Comparison of ENCODE assay signal across 33 cellular contexts in genomic region chr1:18001725-18002124, GRCh38.
"Had no signal": no experiment of that assay in that cellular context is flagged by ENCODE, and none has a peak within 500 bp of the region (broad histone marks: within the 10 kb centered on the region; RNA-seq: fewer than 3 reads in every experiment).

No MANE protein-coding gene starts in this region.

- H3K27ac ChIP-seq: brain microvascular endothelial cell, Peyer's patch, VCaP had no signal

- H3K36me3 ChIP-seq: brain microvascular endothelial cell, Peyer's patch had no signal

- H3K4me3 ChIP-seq: Peyer's patch had no signal

- ATAC-seq: activated CD8-positive, alpha-beta T cell treated with anti-CD3 and anti-CD28 coated beads for 36 hours; activated T-cell treated with anti-CD3 and anti-CD28 coated beads, Interleukin-2, amount 50 U/mL, for 72 hours; activated T-helper 17 cell treated with anti-CD3 and anti-CD28 coated beads, Interleukin-2, amount 50 U/mL, for 72 hours; PC-3; SK-N-SH treated with all-trans-retinoic acid at 6 μM for 48 hours; T-cell had no signal

- DNase-seq: activated B cell treated with CpG ODN at 0.5 μM for 24 hours; activated CD4-positive, alpha-beta T cell treated with anti-CD3 and anti-CD28 coated beads for 48 hours; activated CD4-positive, CD25-positive, alpha-beta regulatory T cell treated with anti-CD3 and anti-CD28 coated beads, Interleukin-2, amount 50 U/mL, for 72 hours; activated CD8-positive, alpha-beta T cell treated with anti-CD3 and anti-CD28 coated beads for 36 hours; activated effector memory CD4-positive, alpha-beta T cell treated with anti-CD3 and anti-CD28 coated beads, Interleukin-2, amount 50 U/mL, for 16 hours; activated naive CD4-positive, alpha-beta T cell; activated naive CD4-positive, alpha-beta T cell treated with anti-CD3 and anti-CD28 coated beads, Interleukin-2, amount 50 U/mL, for 16 hours; activated naive CD8-positive, alpha-beta T cell treated with anti-CD3 and anti-CD28 coated beads for 36 hours; activated T-cell treated with anti-CD3 and anti-CD28 coated beads, Interleukin-2, amount 50 U/mL, for 1 hour; activated T-cell treated with anti-CD3 and anti-CD28 coated beads, Interleukin-2, amount 50 U/mL, for 72 hours; amniotic stem cell; aorta; brain microvascular endothelial cell; Karpas-422; KBM-7; NCI-H1092 treated with DMSO at 0.1 percent for 48 hours; NCI-H1417; NCI-H146; NCI-H1930; NCI-H2081 treated with DMSO at 0.1 percent for 48 hours; NCI-H226; NCI-H524 treated with DMSO at 0.1 percent for 48 hours; NK-92 treated with Interleukin-12 subunit alpha and Interleukin-12 subunit beta, amount 100 ng/mL, for 24 hours; PC-3; Peyer's patch; RPMI8226; SIG-M5; T-cell; T-helper 2 cell; T-helper 9 cell had no signal

- H3K9me3 ChIP-seq: Peyer's patch had no signal

- H3K27me3 ChIP-seq: brain microvascular endothelial cell, Peyer's patch had no signal

- H3K4me1 ChIP-seq: Peyer's patch had no signal
